Comparison of ENCODE assay signal across 1 cellular context in genomic region chr12:62291888-62292760, GRCh38.
TF ChIP-seq lines count a peak whose summit lies in the region.

No MANE protein-coding gene starts in this region.

TF ChIP-seq in GM12878, 131 proteins besides CTCF, POLR2A, EP300 and RAD21 (continued from another document):
- TF ChIP-seq, protein P1, sequence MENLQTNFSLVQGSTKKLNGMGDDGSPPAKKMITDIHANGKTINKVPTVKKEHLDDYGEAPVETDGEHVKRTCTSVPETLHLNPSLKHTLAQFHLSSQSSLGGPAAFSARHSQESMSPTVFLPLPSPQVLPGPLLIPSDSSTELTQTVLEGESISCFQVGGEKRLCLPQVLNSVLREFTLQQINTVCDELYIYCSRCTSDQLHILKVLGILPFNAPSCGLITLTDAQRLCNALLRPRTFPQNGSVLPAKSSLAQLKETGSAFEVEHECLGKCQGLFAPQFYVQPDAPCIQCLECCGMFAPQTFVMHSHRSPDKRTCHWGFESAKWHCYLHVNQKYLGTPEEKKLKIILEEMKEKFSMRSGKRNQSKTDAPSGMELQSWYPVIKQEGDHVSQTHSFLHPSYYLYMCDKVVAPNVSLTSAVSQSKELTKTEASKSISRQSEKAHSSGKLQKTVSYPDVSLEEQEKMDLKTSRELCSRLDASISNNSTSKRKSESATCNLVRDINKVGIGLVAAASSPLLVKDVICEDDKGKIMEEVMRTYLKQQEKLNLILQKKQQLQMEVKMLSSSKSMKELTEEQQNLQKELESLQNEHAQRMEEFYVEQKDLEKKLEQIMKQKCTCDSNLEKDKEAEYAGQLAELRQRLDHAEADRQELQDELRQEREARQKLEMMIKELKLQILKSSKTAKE (IDR thresholded peaks at IDR 0.05; ENCODE audit: low read depth, poor library complexity, severe bottlenecking) = no peak
- TF ChIP-seq MYB (IDR thresholded peaks at IDR 0.05; ENCODE audit: borderline replicate concordance, low read depth, low read length) (no peak), RB1 (IDR thresholded peaks at IDR 0.05; ENCODE audit: borderline replicate concordance) (no peak), KAT2A (conservative IDR thresholded peaks at IDR 0.05; ENCODE audit: control insufficient read depth, low read depth, low read length) (no peak), ZBTB11 (CRISPR knock-in tag; IDR thresholded peaks at IDR 0.05) (no peak), WRNIP1 (IDR thresholded peaks at IDR 0.05; ENCODE audit: borderline replicate concordance, low read depth, low read length) (no peak), MEF2B (IDR thresholded peaks at IDR 0.05; ENCODE audit: partially characterized antibody, poor library complexity, severe bottlenecking) (no peak)
- TF ChIP-seq, protein P2, sequence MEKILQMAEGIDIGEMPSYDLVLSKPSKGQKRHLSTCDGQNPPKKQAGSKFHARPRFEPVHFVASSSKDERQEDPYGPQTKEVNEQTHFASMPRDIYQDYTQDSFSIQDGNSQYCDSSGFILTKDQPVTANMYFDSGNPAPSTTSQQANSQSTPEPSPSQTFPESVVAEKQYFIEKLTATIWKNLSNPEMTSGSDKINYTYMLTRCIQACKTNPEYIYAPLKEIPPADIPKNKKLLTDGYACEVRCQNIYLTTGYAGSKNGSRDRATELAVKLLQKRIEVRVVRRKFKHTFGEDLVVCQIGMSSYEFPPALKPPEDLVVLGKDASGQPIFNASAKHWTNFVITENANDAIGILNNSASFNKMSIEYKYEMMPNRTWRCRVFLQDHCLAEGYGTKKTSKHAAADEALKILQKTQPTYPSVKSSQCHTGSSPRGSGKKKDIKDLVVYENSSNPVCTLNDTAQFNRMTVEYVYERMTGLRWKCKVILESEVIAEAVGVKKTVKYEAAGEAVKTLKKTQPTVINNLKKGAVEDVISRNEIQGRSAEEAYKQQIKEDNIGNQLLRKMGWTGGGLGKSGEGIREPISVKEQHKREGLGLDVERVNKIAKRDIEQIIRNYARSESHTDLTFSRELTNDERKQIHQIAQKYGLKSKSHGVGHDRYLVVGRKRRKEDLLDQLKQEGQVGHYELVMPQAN (conservative IDR thresholded peaks at IDR 0.05) = no peak
